14 cellular contexts compared by ENCODE assay signal in genomic region chr3:113678773-113679172, GRCh38. TPM values are rescaled to one million over a fixed set of nuclear protein-coding genes. Genes with fewer than 3 reads are reported as not detected.
DNase-seq lines count a peak whose midpoint lies in the region; ATAC-seq and TF ChIP-seq lines count a peak whose summit lies in the region.
"Had no signal": no experiment of that assay in that cellular context is flagged by ENCODE, and none has a peak within 500 bp of the region (broad histone marks: within the 10 kb centered on the region; RNA-seq: fewer than 3 reads in every experiment).

No MANE protein-coding gene starts in this region.

- H3K9ac ChIP-seq in colonic mucosa (ENCODE audit: low read depth in 2 of 2, low read length in 2 of 2), result no peak overlapping the region
- H3K9ac ChIP-seq: GM23248 had no signal

- H3K27me3 ChIP-seq in colonic mucosa, result no peaks in the 10 kb centered on the region

- peaks cover 16% of the 10 kb centered on the region for H3K36me3 Mint-ChIP-seq in activated naive CD4-positive, alpha-beta T cell treated with anti-CD3 and anti-CD28 coated beads, Interleukin-2, amount 50 U/mL, for 24 hours
- H3K36me3 Mint-ChIP-seq in activated naive CD4-positive, alpha-beta T cell treated with anti-CD3 and anti-CD28 coated beads, Interleukin-2, amount 50 U/mL, for 72 hours, result peaks cover 0 to 12% of the 10 kb centered on the region in 2 donors
- H3K36me3 Mint-ChIP-seq in T-helper 17 cell (ENCODE audit: low read depth), result peaks cover 7% of the 10 kb centered on the region
- H3K36me3 Mint-ChIP-seq in stimulated activated naive B cell treated with anti-CD40 and anti-IgM and Interleukin-4, amounts not matched to agents 10 μg/mL and 1 μg/mL and 100 μg/mL, for 72 hours, result peaks cover 29 to 42% of the 10 kb centered on the region in 2 donors

- H3K27ac Mint-ChIP-seq in activated naive CD4-positive, alpha-beta T cell treated with anti-CD3 and anti-CD28 coated beads, Interleukin-2, amount 50 U/mL, for 24 hours, result peak overlapping the region; percentile 77
- peak overlapping the region in 1 of 2 donors; percentile 30 for H3K27ac Mint-ChIP-seq in activated naive CD4-positive, alpha-beta T cell treated with anti-CD3 and anti-CD28 coated beads, Interleukin-2, amount 50 U/mL, for 72 hours
- H3K27ac Mint-ChIP-seq in T-helper 17 cell, result peak overlapping the region; percentile 46
- peak overlapping the region; percentile 63 for H3K27ac Mint-ChIP-seq in stimulated activated naive B cell treated with anti-CD40 and anti-IgM and Interleukin-4, amounts not matched to agents 10 μg/mL and 1 μg/mL and 100 μg/mL, for 72 hours

- intact Hi-C loops in colonic mucosa (cut with DNase I), result no loop called here

- no peak overlapping the region for H3K4me3 ChIP-seq in colonic mucosa
- H3K4me3 ChIP-seq: GM12878, GM23248 had no signal

- no peak for TF ChIP-seq CTCF in colonic mucosa (IDR thresholded peaks at IDR 0.05)

- no peaks in the 10 kb centered on the region for H3K36me3 ChIP-seq in colonic mucosa

- H3K4me1 Mint-ChIP-seq in activated naive CD4-positive, alpha-beta T cell treated with anti-CD3 and anti-CD28 coated beads, Interleukin-2, amount 50 U/mL, for 24 hours, result peaks cover 30% of the 10 kb centered on the region
- H3K4me1 Mint-ChIP-seq in T-helper 17 cell, result peaks cover 8% of the 10 kb centered on the region
- peaks cover 19 to 30% of the 10 kb centered on the region in 2 donors for H3K4me1 Mint-ChIP-seq in stimulated activated naive B cell treated with anti-CD40 and anti-IgM and Interleukin-4, amounts not matched to agents 10 μg/mL and 1 μg/mL and 100 μg/mL, for 72 hours

- H3K9me3 Mint-ChIP-seq in activated naive CD4-positive, alpha-beta T cell treated with anti-CD3 and anti-CD28 coated beads, Interleukin-2, amount 50 U/mL, for 24 hours, result no peaks in the 10 kb centered on the region
- no peaks in the 10 kb centered on the region for H3K9me3 Mint-ChIP-seq in activated naive CD4-positive, alpha-beta T cell treated with anti-CD3 and anti-CD28 coated beads, Interleukin-2, amount 50 U/mL, for 72 hours
- peaks cover 13 to 15% of the 10 kb centered on the region in 2 donors for H3K9me3 Mint-ChIP-seq in stimulated activated naive B cell treated with anti-CD40 and anti-IgM and Interleukin-4, amounts not matched to agents 10 μg/mL and 1 μg/mL and 100 μg/mL, for 72 hours

- no peaks in the 10 kb centered on the region for H3K27me3 Mint-ChIP-seq in activated naive CD4-positive, alpha-beta T cell treated with anti-CD3 and anti-CD28 coated beads, Interleukin-2, amount 50 U/mL, for 24 hours
- no peaks in the 10 kb centered on the region for H3K27me3 Mint-ChIP-seq in T-helper 17 cell
- no peaks in the 10 kb centered on the region for H3K27me3 Mint-ChIP-seq in stimulated activated naive B cell treated with anti-CD40 and anti-IgM and Interleukin-4, amounts not matched to agents 10 μg/mL and 1 μg/mL and 100 μg/mL, for 72 hours
- H3K27me3 Mint-ChIP-seq: CD4-positive, alpha-beta memory T cell had no signal

- H3K9me3 ChIP-seq in T-helper 17 cell (ENCODE audit: control insufficient read depth, low read length, poor library complexity, severe bottlenecking) (no peaks in the 10 kb centered on the region), colonic mucosa (no peaks in the 10 kb centered on the region)

- H3K4me3 Mint-ChIP-seq in activated naive CD4-positive, alpha-beta T cell treated with anti-CD3 and anti-CD28 coated beads, Interleukin-2, amount 50 U/mL, for 24 hours, result no peak overlapping the region
- no peak overlapping the region for H3K4me3 Mint-ChIP-seq in T-helper 17 cell
- H3K4me3 Mint-ChIP-seq in stimulated activated naive B cell treated with anti-CD40 and anti-IgM and Interleukin-4, amounts not matched to agents 10 μg/mL and 1 μg/mL and 100 μg/mL, for 72 hours, result no peak overlapping the region
- H3K4me3 Mint-ChIP-seq: CD4-positive, alpha-beta memory T cell had no signal

- no peak for DNase-seq in activated naive CD4-positive, alpha-beta T cell treated with anti-CD3 and anti-CD28 coated beads, Interleukin-2, amount 50 U/mL, for 72 hours (ENCODE audit: low spot score in 2 of 2)
- no peak for DNase-seq in T-helper 17 cell
- DNase-seq in colonic mucosa, result peak; percentile 3
- no peak for DNase-seq in stimulated activated naive B cell treated with anti-CD40 and anti-IgM and Interleukin-4, amounts not matched to agents 10 μg/mL and 1 μg/mL and 100 μg/mL, for 72 hours
- no peak for DNase-seq in mesenteric fat pad (ENCODE audit: low spot score)
- DNase-seq in effector CD4-positive, alpha-beta T cell, result no peak
- no peak for DNase-seq in HuH-7 (ENCODE audit: low spot score)
- DNase-seq: ACHN; C1 segment of cervical spinal cord; CD4-positive, alpha-beta memory T cell; DMS79; GM23248 had no signal

- no peak for ATAC-seq in activated naive CD4-positive, alpha-beta T cell treated with anti-CD3 and anti-CD28 coated beads, Interleukin-2, amount 50 U/mL, for 72 hours
- no peak for ATAC-seq in T-helper 17 cell
- no peak for ATAC-seq in stimulated activated naive B cell treated with anti-CD40 and anti-IgM and Interleukin-4, amounts not matched to agents 10 μg/mL and 1 μg/mL and 100 μg/mL, for 72 hours (replicated peaks)
- ATAC-seq: GM12878 had no signal

- H3K27ac ChIP-seq in colonic mucosa, result no peak overlapping the region
- H3K27ac ChIP-seq: GM23248 had no signal

- no peaks in the 10 kb centered on the region for H3K4me1 ChIP-seq in colonic mucosa

RNA-seq across cellular contexts. Expression of gene USF3, which starts 17.7 kb away (rescaled TPM):
- total RNA-seq in activated naive CD4-positive, alpha-beta T cell treated with anti-CD3 and anti-CD28 coated beads, Interleukin-2, amount 50 U/mL, for 72 hours, result 10 to 100 TPM; 14.0 to 22.2 TPM
- total RNA-seq in T-helper 17 cell, result 10 to 100 TPM; 28.4 to 31.9 TPM
- total RNA-seq in colonic mucosa, result 10 to 100 TPM; 18.4 to 22.7 TPM
- total RNA-seq in mesenteric fat pad, result 15.1 TPM
